In the genomic region with DNA sequence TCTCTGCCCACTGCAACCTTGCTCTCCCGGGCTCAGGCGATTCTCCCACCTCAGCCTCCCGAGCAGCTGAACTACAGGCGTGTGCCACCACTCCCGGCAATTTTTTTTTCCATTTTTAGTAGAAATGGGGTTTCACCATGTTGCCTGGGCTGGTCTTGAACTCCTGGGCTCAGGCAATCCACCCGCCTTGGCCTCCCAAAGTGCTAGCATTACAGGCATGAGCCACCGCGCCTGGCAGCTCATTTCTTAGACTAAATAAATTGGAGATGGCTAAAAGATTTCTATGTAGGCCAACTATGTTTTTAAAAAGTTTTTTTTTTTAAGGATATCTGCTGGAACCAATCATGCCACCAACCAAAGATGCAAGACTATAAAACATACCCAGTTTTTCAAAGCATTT, we compare ENCODE assay signal across 5 cellular contexts.
"Had no signal": no experiment of that assay in that cellular context is flagged by ENCODE, and none has a peak within 500 bp of the region (broad histone marks: within the 10 kb centered on the region; RNA-seq: fewer than 3 reads in every experiment).

No MANE protein-coding gene starts in this region.

- DNase-seq: IMR-90, KBM-7, KG1 had no signal

- ATAC-seq: HepG2, K562 had no signal
